17 cellular contexts compared by ENCODE assay signal in genomic region chr3:14688525-14688924, GRCh38. TPM values are rescaled to one million over a fixed set of nuclear protein-coding genes. Genes with fewer than 3 reads are reported as not detected.
DNase-seq lines count a peak whose midpoint lies in the region; ATAC-seq and TF ChIP-seq lines count a peak whose summit lies in the region.
"Had no signal": no experiment of that assay in that cellular context is flagged by ENCODE, and none has a peak within 500 bp of the region (broad histone marks: within the 10 kb centered on the region; RNA-seq: fewer than 3 reads in every experiment).

No MANE protein-coding gene starts in this region.

- ATAC-seq in GM18511 (IDR thresholded peaks at IDR 0.05; ENCODE audit: unreplicated experiment) (peak; percentile 69), GM21447 (IDR thresholded peaks at IDR 0.05; ENCODE audit: unreplicated experiment) (peak; percentile 53), HG03095 (IDR thresholded peaks at IDR 0.05; ENCODE audit: unreplicated experiment) (peak; percentile 44), GM19023 (IDR thresholded peaks at IDR 0.05; ENCODE audit: unreplicated experiment) (no peak)
- ATAC-seq in activated T-helper 17 cell treated with anti-CD3 and anti-CD28 coated beads, Interleukin-2, amount 50 U/mL, for 72 hours (replicated peaks), result no peak
- ATAC-seq: left lung, right lobe of liver had no signal

- H2AFZ ChIP-seq in OCI-LY7 (ENCODE audit: low read length), result no peak overlapping the region

- no peaks in the 10 kb centered on the region for H3K79me2 ChIP-seq in OCI-LY7 (ENCODE audit: insufficient read depth, low read depth, low read length)

- intact Hi-C loops in OCI-LY7 (cut with micrococcal nuclease; ENCODE audit: unreplicated experiment), result loop anchor here (5.0 to 10.0 kb wide), 5 partner anchors 74 to 1686 kb away; partner anchors contain the start of gene SLC6A6

- CTCF ChIA-PET in OCI-LY7 (lab: Charles Lee; ENCODE audit: unreplicated experiment), result interaction anchor here (0.6 to 3.1 kb wide), 3 partner anchors 15 to 1266 kb away, joined by 3 to 7 read pairs (median 3); no protein-coding TSS in a partner anchor

- peaks cover 16% of the 10 kb centered on the region; the same call in 1 of the 2 replicates for H3K36me3 ChIP-seq in OCI-LY7 (ENCODE audit: insufficient read depth, low read length)
- H3K36me3 ChIP-seq: ascending aorta, left lung, Peyer's patch, right lobe of liver had no signal

- POLR2A ChIA-PET in OCI-LY7 (lab: Charles Lee), result interaction anchor here (0.6 to 3.2 kb wide), 13 partner anchors 8 to 1577 kb away, joined by 3 to 13 read pairs (median 4); partner anchors contain the start of genes CCDC174 and OXNAD1

- H3K27ac ChIP-seq in OCI-LY7 (ENCODE audit: low read depth, low read length, poor library complexity, severe bottlenecking), result peak overlapping the region; percentile 91
- H3K27ac ChIP-seq: ascending aorta, coronary artery, left lung, Peyer's patch, right lobe of liver had no signal

- H3K4me3 ChIP-seq in OCI-LY7 (ENCODE audit: low read depth, low read length, poor library complexity, severe bottlenecking), result peak overlapping the region; percentile 55
- H3K4me3 ChIP-seq: ascending aorta, coronary artery, left lung, Peyer's patch, right lobe of liver had no signal

- no TSS peak for BruUV-seq in OCI-LY7 (replicated peaks; lab: Mats Ljungman, UMichigan)

- no peaks in the 10 kb centered on the region for H3K9me2 ChIP-seq in OCI-LY7 (ENCODE audit: insufficient read depth, low read length)

- H3K4me3 Mint-ChIP-seq in activated T-helper 17 cell treated with anti-CD3 and anti-CD28 coated beads, Interleukin-2, amount 50 U/mL, for 72 hours, result no peak overlapping the region
- H3K4me3 Mint-ChIP-seq: T-helper 1 cell treated with Interleukin-12 subunit alpha and Interleukin-12 subunit beta and Interleukin-4 antibody, amounts not matched to agents 30 μg/mL and 1 μg/mL, for 36 hours had no signal

- no peaks in the 10 kb centered on the region for H4K20me1 ChIP-seq in OCI-LY7 (ENCODE audit: insufficient read depth, low read length)

- H3K4me1 ChIP-seq in OCI-LY7 (ENCODE audit: insufficient read depth, low read length, poor library complexity, severe bottlenecking), result peaks cover 77% of the 10 kb centered on the region
- H3K4me1 ChIP-seq: ascending aorta, Peyer's patch, right lobe of liver had no signal

- no peak for TF ChIP-seq CTCF in OCI-LY7 (conservative IDR thresholded peaks at IDR 0.05; ENCODE audit: low read length)

- no peaks in the 10 kb centered on the region for H3K4me1 Mint-ChIP-seq in activated T-helper 17 cell treated with anti-CD3 and anti-CD28 coated beads, Interleukin-2, amount 50 U/mL, for 72 hours

- peaks cover 27% of the 10 kb centered on the region for H3K27me3 Mint-ChIP-seq in activated T-helper 17 cell treated with anti-CD3 and anti-CD28 coated beads, Interleukin-2, amount 50 U/mL, for 72 hours

- peak overlapping the region; percentile 85 for H3K4me2 ChIP-seq in OCI-LY7 (ENCODE audit: low read length)

- H3K27ac Mint-ChIP-seq in activated T-helper 17 cell treated with anti-CD3 and anti-CD28 coated beads, Interleukin-2, amount 50 U/mL, for 72 hours, result no peak overlapping the region
- H3K27ac Mint-ChIP-seq: T-helper 1 cell treated with Interleukin-12 subunit alpha and Interleukin-12 subunit beta and Interleukin-4 antibody, amounts not matched to agents 30 μg/mL and 1 μg/mL, for 36 hours had no signal

- H3K36me3 Mint-ChIP-seq in activated T-helper 17 cell treated with anti-CD3 and anti-CD28 coated beads, Interleukin-2, amount 50 U/mL, for 72 hours (ENCODE audit: low read depth), result no peaks in the 10 kb centered on the region

- DNase-seq in OCI-LY7 (ENCODE audit: low spot score), result peak; percentile 77
- no peak for DNase-seq in NCI-H2081 (lab: John Stamatoyannopoulos, UW)
- DNase-seq in HPDE6-E6E7 (ENCODE audit: extremely low spot score), result no peak
- DNase-seq: activated CD4-positive, alpha-beta T cell treated with anti-CD3 and anti-CD28 coated beads for 4 hours; DND-41; HCEC 1CT; left lung; Peyer's patch; right lobe of liver had no signal

- no peaks in the 10 kb centered on the region for H3K9me3 Mint-ChIP-seq in activated T-helper 17 cell treated with anti-CD3 and anti-CD28 coated beads, Interleukin-2, amount 50 U/mL, for 72 hours
- H3K9me3 Mint-ChIP-seq: T-helper 1 cell treated with Interleukin-12 subunit alpha and Interleukin-12 subunit beta and Interleukin-4 antibody, amounts not matched to agents 30 μg/mL and 1 μg/mL, for 36 hours had no signal

- H3K9me3 ChIP-seq in OCI-LY7 (ENCODE audit: low read length), result peaks cover 18% of the 10 kb centered on the region
- H3K9me3 ChIP-seq: Peyer's patch, right lobe of liver had no signal

RNA-seq across cellular contexts. Expression of gene C3orf20, which starts 13.6 kb away (rescaled TPM):
- total RNA-seq in OCI-LY7 (2014; rRNA removed; shearing (Covaris generic)), result 2.3 and 2.7 TPM in 2 replicates
- 2.2 and 3.6 TPM in 2 replicates for total RNA-seq in OCI-LY7 (2022)
- total RNA-seq in activated T-helper 17 cell treated with anti-CD3 and anti-CD28 coated beads, Interleukin-2, amount 50 U/mL, for 72 hours, result under 1 TPM; 0.16 to 0.45 TPM
- total RNA-seq: ascending aorta, Peyer's patch had no signal

RNA-seq across cellular contexts. Expression of gene CCDC174, which starts 37.0 kb away (rescaled TPM):
- total RNA-seq in OCI-LY7 (2014; rRNA removed; shearing (Covaris generic)), result 11.2 and 34.9 TPM in 2 replicates
- total RNA-seq in OCI-LY7 (2022), result 22.7 and 24.2 TPM in 2 replicates
- total RNA-seq in activated T-helper 17 cell treated with anti-CD3 and anti-CD28 coated beads, Interleukin-2, amount 50 U/mL, for 72 hours, result 10 to 100 TPM; 17.7 to 27.6 TPM

Comparison
In these comparisons a context has a peak if more than half of its experiments do, and no peak if none do; other contexts are left out.
1. ATAC-seq: peak in GM18511 (single experiment), GM21447 (single experiment) and HG03095 (single experiment); none in activated T-helper 17 cell treated with anti-CD3 and anti-CD28 coated beads, Interleukin-2, amount 50 U/mL, for 72 hours (single experiment) and GM19023 (single experiment).